14 cellular contexts compared by ENCODE assay signal in the genomic region with DNA sequence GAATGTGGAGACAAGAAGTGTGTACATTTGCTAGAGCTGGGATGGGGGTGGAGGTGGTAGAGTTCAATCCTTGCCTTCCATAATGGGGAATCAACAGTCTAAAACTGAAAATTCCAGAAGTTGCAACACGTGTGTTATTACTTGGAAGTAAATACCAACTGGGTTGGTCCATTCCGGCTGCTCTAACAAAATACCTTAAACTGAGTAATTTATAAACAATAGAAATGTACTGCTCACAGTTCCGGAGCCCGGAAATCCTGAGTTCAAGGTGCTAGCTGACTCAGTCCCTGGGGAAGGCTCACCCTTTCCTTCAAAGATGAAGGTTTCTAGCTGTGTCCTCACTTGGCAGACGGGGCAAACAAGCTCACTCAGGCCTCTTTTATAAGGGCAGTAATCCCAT. TPM values are rescaled to one million over a fixed set of nuclear protein-coding genes. Genes with fewer than 3 reads are reported as not detected.
DNase-seq lines count a peak whose midpoint lies in the region; ATAC-seq and TF ChIP-seq lines count a peak whose summit lies in the region.
"Had no signal": no experiment of that assay in that cellular context is flagged by ENCODE, and none has a peak within 500 bp of the region (broad histone marks: within the 10 kb centered on the region; RNA-seq: fewer than 3 reads in every experiment).

No MANE protein-coding gene starts in this region.

- no peaks in the 10 kb centered on the region for H3K9me3 ChIP-seq in adrenal gland (replicated peaks in 1 of 3)
- H3K9me3 ChIP-seq: upper lobe of left lung had no signal

- H3K27ac Mint-ChIP-seq in activated T-cell treated with anti-CD3 and anti-CD28 coated beads, Interleukin-2, amount 50 U/mL, for 24 hours: no peak overlapping the region
- H3K27ac Mint-ChIP-seq: activated B cell treated with CpG ODN at 0.5 μM for 24 hours, H9 had no signal

- no peaks in the 10 kb centered on the region for H3K36me3 ChIP-seq in adrenal gland (replicated peaks in 1 of 2)
- H3K36me3 ChIP-seq: upper lobe of left lung had no signal

- H3K4me1 ChIP-seq in adrenal gland (replicated peaks in 1 of 2): peaks cover 29 to 30% of the 10 kb centered on the region in 2 donors

- no peaks in the 10 kb centered on the region for H3K9me3 Mint-ChIP-seq in activated T-cell treated with anti-CD3 and anti-CD28 coated beads, Interleukin-2, amount 50 U/mL, for 24 hours
- H3K9me3 Mint-ChIP-seq: activated B cell treated with CpG ODN at 0.5 μM for 24 hours, H9 had no signal

- no peak for TF ChIP-seq CTCF in adrenal gland (IDR thresholded peaks at IDR 0.05)

- no peak overlapping the region for H3K4me3 ChIP-seq in adrenal gland
- H3K4me3 ChIP-seq: upper lobe of left lung had no signal

- intact Hi-C loops in adrenal gland (cut with DNase I): no loop called here

- peak; percentile 97 for DNase-seq in HCEC 1CT
- peak in 6 of 7 donors; percentile 22 to 67 (median 44) for DNase-seq in adrenal gland
- DNase-seq in glomerular visceral epithelial cell (ENCODE audit: extremely low spot score): peak; percentile 40
- peak; percentile 69 for DNase-seq in smooth muscle cell of the brain vasculature (ENCODE audit: low read depth, low spot score)
- DNase-seq in medulla oblongata (ENCODE audit: extremely low spot score): no peak
- no peak for DNase-seq in activated T-cell treated with anti-CD3 and anti-CD28 coated beads, Interleukin-2, amount 50 U/mL, for 24 hours
- DNase-seq: activated B cell treated with CpG ODN at 0.5 μM for 24 hours, cortex of kidney, DND-41, H9, NCI-H1105 treated with DMSO at 0.1 percent for 48 hours, upper lobe of left lung had no signal

- no peaks in the 10 kb centered on the region for H3K36me3 Mint-ChIP-seq in activated T-cell treated with anti-CD3 and anti-CD28 coated beads, Interleukin-2, amount 50 U/mL, for 24 hours (ENCODE audit: low read depth)

- no peaks in the 10 kb centered on the region for H3K27me3 ChIP-seq in adrenal gland
- H3K27me3 ChIP-seq: upper lobe of left lung had no signal

- no peak overlapping the region for H3K4me3 Mint-ChIP-seq in activated T-cell treated with anti-CD3 and anti-CD28 coated beads, Interleukin-2, amount 50 U/mL, for 24 hours
- H3K4me3 Mint-ChIP-seq: activated B cell treated with CpG ODN at 0.5 μM for 24 hours, H9 had no signal

- no peak for ATAC-seq in GM18868 (IDR thresholded peaks at IDR 0.05; ENCODE audit: unreplicated experiment)

- 42 to 80% (median 59%) methylated on average over 5 of the region's 5 CpGs for WGBS in adrenal gland, 4 donors

- peak overlapping the region in 1 of 5 donors; percentile 11 for H3K27ac ChIP-seq in adrenal gland

- TF ChIP-seq POLR2A in adrenal gland (IDR thresholded peaks at IDR 0.05): no peak

- peaks cover 6% of the 10 kb centered on the region for H3K4me1 Mint-ChIP-seq in activated T-cell treated with anti-CD3 and anti-CD28 coated beads, Interleukin-2, amount 50 U/mL, for 24 hours (ENCODE audit: low read depth)

- peaks cover 17% of the 10 kb centered on the region for H3K27me3 Mint-ChIP-seq in activated T-cell treated with anti-CD3 and anti-CD28 coated beads, Interleukin-2, amount 50 U/mL, for 24 hours
- H3K27me3 Mint-ChIP-seq: activated B cell treated with CpG ODN at 0.5 μM for 24 hours had no signal

RNA-seq across cellular contexts. Expression of gene RIN2, which starts 59.0 kb away (rescaled TPM):
- 10 to 100 TPM; 27.9 to 68.8 (median 53.1) TPM for total RNA-seq in adrenal gland
- polyA plus RNA-seq in adrenal gland: 10 to 100 TPM in 2 of 3 donors, 1 to 10 TPM in 1; 6.9 to 19.5 (median 15.2) TPM
- total RNA-seq: OCI-LY7 had no signal

Comparison
In these comparisons a context has a peak if more than half of its experiments do, and no peak if none do; other contexts are left out.
1. DNase-seq: peak in HCEC 1CT (single experiment), adrenal gland (6 of 7), glomerular visceral epithelial cell (single experiment) and smooth muscle cell of the brain vasculature (single experiment); none in medulla oblongata (single experiment) and activated T-cell treated with anti-CD3 and anti-CD28 coated beads, Interleukin-2, amount 50 U/mL, for 24 hours (single experiment).